In genomic region chr11:64834031-64834722, GRCh38 we compare ENCODE assay signal across 1 cellular context.
TF ChIP-seq lines count a peak whose summit lies in the region.

No MANE protein-coding gene starts in this region.

TF ChIP-seq in HepG2, 621 proteins besides CTCF, POLR2A, EP300 and RAD21:
- TF ChIP-seq ZNF441 (CRISPR knock-in tag; IDR thresholded peaks at IDR 0.05; ENCODE audit: borderline replicate concordance) (no peak), RFX1 (IDR thresholded peaks at IDR 0.05) (0 out of 2 replicates have a peak, but pooled peaks have one; percentile 7), NCOA5 (CRISPR knock-in tag; IDR thresholded peaks at IDR 0.05) (no peak)
